ENCODE assay signal across 2 cellular contexts in the genomic region with DNA sequence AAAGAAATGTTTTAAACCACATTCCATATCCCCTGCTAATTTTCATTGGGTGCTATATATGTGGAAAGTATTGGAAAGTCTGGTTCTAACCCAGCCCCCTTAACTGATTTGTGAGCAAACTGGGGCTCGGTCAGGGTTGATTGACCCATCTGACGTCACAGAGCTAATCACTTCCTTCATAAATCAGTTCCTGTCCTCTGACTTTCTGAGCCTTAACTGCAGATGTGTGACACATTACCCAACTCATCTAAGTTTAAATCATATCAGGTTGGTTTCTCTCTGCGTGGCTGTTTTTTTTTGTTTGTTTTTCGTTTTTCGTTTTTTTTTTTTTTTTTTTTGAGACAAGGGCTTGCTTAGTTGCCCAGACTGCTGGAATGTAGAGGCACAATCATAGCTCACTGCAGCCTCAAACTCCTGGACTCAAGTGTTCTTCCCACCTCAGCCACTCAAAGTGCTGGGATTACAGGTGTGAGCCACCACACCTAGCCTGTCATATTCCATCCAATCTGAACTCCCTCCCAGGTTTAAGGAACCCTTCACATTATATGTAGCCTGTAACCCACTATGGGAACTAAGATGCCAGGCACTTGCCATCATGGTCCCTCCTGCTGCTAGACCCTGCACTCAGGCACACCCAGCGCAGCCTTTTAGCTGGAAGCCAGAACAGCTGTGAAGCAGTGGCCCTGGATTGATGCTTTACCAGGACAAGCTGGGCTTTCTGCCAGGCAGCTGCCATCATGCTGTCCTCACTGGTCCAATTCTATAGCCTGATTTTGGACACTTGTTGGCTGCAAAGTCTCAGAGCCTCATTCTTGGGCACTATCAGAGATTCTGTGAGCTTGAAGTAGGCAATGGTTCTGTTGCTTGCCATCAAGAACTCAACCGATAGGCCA.
TF ChIP-seq lines count a peak whose summit lies in the region.

No MANE protein-coding gene starts in this region.

TF ChIP-seq in GM12891, 5 proteins besides CTCF, POLR2A, EP300 and RAD21:
- TF ChIP-seq PAX5 (IDR thresholded peaks at IDR 0.05; ENCODE audit: insufficient read depth, low read length, severe bottlenecking) (peak; percentile 82), SPI1 (IDR thresholded peaks at IDR 0.05; ENCODE audit: low read depth, low read length) (peak; percentile 78), TAF1 (IDR thresholded peaks at IDR 0.05; ENCODE audit: low read depth, low read length) (no peak)

TF ChIP-seq in GM12878, 131 proteins besides CTCF, POLR2A, EP300 and RAD21 (continues in another document):
- TF ChIP-seq MYB (IDR thresholded peaks at IDR 0.05; ENCODE audit: borderline replicate concordance, low read depth, low read length) (no peak; the same call in 1 of the 2 replicates), ZSCAN29 (IDR thresholded peaks at IDR 0.05) (no peak), ZNF384 (IDR thresholded peaks at IDR 0.05; ENCODE audit: borderline replicate concordance, low read depth, low read length) (peak; percentile 93), IKZF1 (conservative IDR thresholded peaks at IDR 0.05) (peak; percentile 34; the same call in 1 of the 2 replicates), CREM (IDR thresholded peaks at IDR 0.05; ENCODE audit: low read depth) (peak; percentile 94), PML (IDR thresholded peaks at IDR 0.05; ENCODE audit: low read length) (no peak), JUNB (IDR thresholded peaks at IDR 0.05) (peak; percentile 42), SPI1 (IDR thresholded peaks at IDR 0.05; ENCODE audit: borderline replicate concordance, insufficient read depth, low read depth, low read length) (peak; percentile 72; the same call in 1 of the 2 replicates), SMARCA5 (IDR thresholded peaks at IDR 0.05) (peak; percentile 51; the same call in 1 of the 2 replicates), SIN3A (IDR thresholded peaks at IDR 0.05; ENCODE audit: low read depth, low read length) (no peak), SP1 (IDR thresholded peaks at IDR 0.05; ENCODE audit: low read depth, low read length) (peak; percentile 20), PAX5 (IDR thresholded peaks at IDR 0.05; ENCODE audit: borderline replicate concordance, low read depth, low read length) (peak; percentile 97), NR2C1 (IDR thresholded peaks at IDR 0.05) (0 out of 2 replicates have a peak, but pooled peaks have one; percentile 25), RELA (IDR thresholded peaks at IDR 0.05; ENCODE audit: borderline replicate concordance, partially characterized antibody) (no peak), FOXM1 (IDR thresholded peaks at IDR 0.05; ENCODE audit: low read depth, low read length) (peak; percentile 44; the same call in 1 of the 2 replicates), STAT1 (conservative IDR thresholded peaks at IDR 0.05) (no peak), IKZF2 (IDR thresholded peaks at IDR 0.05) (peak; percentile 22 to 60; a peak in 2 of 4 replicates), CREB1 (IDR thresholded peaks at IDR 0.05; ENCODE audit: low read depth) (peak; percentile 95), GABPA (IDR thresholded peaks at IDR 0.05; ENCODE audit: low read depth) (peak; percentile 49; the same call in 1 of the 2 replicates), NBN (IDR thresholded peaks at IDR 0.05) (peak; percentile 83), ATF7 (IDR thresholded peaks at IDR 0.05; ENCODE audit: low read depth) (peak; percentile 95), BCL11A (IDR thresholded peaks at IDR 0.05; ENCODE audit: low read depth, low read length) (peak; percentile 64), DPF2 (IDR thresholded peaks at IDR 0.05) (peak; percentile 57; the same call in 1 of the 2 replicates), MEF2B (IDR thresholded peaks at IDR 0.05; ENCODE audit: partially characterized antibody, poor library complexity, severe bottlenecking) (no peak), NR2F1 (conservative IDR thresholded peaks at IDR 0.05) (peak; percentile 35), CHD2 (IDR thresholded peaks at IDR 0.05; ENCODE audit: borderline replicate concordance, low read depth, low read length) (peak; percentile 42; the same call in 1 of the 2 replicates)
- TF ChIP-seq, protein P1, sequence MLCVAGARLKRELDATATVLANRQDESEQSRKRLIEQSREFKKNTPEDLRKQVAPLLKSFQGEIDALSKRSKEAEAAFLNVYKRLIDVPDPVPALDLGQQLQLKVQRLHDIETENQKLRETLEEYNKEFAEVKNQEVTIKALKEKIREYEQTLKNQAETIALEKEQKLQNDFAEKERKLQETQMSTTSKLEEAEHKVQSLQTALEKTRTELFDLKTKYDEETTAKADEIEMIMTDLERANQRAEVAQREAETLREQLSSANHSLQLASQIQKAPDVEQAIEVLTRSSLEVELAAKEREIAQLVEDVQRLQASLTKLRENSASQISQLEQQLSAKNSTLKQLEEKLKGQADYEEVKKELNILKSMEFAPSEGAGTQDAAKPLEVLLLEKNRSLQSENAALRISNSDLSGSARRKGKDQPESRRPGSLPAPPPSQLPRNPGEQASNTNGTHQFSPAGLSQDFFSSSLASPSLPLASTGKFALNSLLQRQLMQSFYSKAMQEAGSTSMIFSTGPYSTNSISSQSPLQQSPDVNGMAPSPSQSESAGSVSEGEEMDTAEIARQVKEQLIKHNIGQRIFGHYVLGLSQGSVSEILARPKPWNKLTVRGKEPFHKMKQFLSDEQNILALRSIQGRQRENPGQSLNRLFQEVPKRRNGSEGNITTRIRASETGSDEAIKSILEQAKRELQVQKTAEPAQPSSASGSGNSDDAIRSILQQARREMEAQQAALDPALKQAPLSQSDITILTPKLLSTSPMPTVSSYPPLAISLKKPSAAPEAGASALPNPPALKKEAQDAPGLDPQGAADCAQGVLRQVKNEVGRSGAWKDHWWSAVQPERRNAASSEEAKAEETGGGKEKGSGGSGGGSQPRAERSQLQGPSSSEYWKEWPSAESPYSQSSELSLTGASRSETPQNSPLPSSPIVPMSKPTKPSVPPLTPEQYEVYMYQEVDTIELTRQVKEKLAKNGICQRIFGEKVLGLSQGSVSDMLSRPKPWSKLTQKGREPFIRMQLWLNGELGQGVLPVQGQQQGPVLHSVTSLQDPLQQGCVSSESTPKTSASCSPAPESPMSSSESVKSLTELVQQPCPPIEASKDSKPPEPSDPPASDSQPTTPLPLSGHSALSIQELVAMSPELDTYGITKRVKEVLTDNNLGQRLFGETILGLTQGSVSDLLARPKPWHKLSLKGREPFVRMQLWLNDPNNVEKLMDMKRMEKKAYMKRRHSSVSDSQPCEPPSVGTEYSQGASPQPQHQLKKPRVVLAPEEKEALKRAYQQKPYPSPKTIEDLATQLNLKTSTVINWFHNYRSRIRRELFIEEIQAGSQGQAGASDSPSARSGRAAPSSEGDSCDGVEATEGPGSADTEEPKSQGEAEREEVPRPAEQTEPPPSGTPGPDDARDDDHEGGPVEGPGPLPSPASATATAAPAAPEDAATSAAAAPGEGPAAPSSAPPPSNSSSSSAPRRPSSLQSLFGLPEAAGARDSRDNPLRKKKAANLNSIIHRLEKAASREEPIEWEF (IDR thresholded peaks at IDR 0.05; ENCODE audit: insufficient replicate concordance, low read depth, low read length): peak; percentile 85
- TF ChIP-seq, protein P2, sequence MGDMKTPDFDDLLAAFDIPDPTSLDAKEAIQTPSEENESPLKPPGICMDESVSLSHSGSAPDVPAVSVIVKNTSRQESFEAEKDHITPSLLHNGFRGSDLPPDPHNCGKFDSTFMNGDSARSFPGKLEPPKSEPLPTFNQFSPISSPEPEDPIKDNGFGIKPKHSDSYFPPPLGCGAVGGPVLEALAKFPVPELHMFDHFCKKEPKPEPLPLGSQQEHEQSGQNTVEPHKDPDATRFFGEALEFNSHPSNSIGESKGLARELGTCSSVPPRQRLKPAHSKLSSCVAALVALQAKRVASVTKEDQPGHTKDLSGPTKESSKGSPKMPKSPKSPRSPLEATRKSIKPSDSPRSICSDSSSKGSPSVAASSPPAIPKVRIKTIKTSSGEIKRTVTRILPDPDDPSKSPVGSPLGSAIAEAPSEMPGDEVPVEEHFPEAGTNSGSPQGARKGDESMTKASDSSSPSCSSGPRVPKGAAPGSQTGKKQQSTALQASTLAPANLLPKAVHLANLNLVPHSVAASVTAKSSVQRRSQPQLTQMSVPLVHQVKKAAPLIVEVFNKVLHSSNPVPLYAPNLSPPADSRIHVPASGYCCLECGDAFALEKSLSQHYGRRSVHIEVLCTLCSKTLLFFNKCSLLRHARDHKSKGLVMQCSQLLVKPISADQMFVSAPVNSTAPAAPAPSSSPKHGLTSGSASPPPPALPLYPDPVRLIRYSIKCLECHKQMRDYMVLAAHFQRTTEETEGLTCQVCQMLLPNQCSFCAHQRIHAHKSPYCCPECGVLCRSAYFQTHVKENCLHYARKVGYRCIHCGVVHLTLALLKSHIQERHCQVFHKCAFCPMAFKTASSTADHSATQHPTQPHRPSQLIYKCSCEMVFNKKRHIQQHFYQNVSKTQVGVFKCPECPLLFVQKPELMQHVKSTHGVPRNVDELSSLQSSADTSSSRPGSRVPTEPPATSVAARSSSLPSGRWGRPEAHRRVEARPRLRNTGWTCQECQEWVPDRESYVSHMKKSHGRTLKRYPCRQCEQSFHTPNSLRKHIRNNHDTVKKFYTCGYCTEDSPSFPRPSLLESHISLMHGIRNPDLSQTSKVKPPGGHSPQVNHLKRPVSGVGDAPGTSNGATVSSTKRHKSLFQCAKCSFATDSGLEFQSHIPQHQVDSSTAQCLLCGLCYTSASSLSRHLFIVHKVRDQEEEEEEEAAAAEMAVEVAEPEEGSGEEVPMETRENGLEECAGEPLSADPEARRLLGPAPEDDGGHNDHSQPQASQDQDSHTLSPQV (IDR thresholded peaks at IDR 0.05): no peak
- TF ChIP-seq, protein P3, sequence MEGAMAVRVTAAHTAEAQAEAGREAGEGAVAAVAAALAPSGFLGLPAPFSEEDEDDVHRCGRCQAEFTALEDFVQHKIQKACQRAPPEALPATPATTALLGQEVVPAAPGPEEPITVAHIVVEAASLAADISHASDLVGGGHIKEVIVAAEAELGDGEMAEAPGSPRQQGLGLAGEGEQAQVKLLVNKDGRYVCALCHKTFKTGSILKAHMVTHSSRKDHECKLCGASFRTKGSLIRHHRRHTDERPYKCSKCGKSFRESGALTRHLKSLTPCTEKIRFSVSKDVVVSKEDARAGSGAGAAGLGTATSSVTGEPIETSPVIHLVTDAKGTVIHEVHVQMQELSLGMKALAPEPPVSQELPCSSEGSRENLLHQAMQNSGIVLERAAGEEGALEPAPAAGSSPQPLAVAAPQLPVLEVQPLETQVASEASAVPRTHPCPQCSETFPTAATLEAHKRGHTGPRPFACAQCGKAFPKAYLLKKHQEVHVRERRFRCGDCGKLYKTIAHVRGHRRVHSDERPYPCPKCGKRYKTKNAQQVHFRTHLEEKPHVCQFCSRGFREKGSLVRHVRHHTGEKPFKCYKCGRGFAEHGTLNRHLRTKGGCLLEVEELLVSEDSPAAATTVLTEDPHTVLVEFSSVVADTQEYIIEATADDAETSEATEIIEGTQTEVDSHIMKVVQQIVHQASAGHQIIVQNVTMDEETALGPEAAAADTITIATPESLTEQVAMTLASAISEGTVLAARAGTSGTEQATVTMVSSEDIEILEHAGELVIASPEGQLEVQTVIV (IDR thresholded peaks at IDR 0.05; ENCODE audit: borderline replicate concordance, partially characterized antibody): no peak
- TF ChIP-seq, protein P4, sequence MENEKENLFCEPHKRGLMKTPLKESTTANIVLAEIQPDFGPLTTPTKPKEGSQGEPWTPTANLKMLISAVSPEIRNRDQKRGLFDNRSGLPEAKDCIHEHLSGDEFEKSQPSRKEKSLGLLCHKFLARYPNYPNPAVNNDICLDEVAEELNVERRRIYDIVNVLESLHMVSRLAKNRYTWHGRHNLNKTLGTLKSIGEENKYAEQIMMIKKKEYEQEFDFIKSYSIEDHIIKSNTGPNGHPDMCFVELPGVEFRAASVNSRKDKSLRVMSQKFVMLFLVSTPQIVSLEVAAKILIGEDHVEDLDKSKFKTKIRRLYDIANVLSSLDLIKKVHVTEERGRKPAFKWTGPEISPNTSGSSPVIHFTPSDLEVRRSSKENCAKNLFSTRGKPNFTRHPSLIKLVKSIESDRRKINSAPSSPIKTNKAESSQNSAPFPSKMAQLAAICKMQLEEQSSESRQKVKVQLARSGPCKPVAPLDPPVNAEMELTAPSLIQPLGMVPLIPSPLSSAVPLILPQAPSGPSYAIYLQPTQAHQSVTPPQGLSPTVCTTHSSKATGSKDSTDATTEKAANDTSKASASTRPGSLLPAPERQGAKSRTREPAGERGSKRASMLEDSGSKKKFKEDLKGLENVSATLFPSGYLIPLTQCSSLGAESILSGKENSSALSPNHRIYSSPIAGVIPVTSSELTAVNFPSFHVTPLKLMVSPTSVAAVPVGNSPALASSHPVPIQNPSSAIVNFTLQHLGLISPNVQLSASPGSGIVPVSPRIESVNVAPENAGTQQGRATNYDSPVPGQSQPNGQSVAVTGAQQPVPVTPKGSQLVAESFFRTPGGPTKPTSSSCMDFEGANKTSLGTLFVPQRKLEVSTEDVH (IDR thresholded peaks at IDR 0.05; ENCODE audit: low read depth, partially characterized antibody): peak; percentile 47
- TF ChIP-seq, protein P5, sequence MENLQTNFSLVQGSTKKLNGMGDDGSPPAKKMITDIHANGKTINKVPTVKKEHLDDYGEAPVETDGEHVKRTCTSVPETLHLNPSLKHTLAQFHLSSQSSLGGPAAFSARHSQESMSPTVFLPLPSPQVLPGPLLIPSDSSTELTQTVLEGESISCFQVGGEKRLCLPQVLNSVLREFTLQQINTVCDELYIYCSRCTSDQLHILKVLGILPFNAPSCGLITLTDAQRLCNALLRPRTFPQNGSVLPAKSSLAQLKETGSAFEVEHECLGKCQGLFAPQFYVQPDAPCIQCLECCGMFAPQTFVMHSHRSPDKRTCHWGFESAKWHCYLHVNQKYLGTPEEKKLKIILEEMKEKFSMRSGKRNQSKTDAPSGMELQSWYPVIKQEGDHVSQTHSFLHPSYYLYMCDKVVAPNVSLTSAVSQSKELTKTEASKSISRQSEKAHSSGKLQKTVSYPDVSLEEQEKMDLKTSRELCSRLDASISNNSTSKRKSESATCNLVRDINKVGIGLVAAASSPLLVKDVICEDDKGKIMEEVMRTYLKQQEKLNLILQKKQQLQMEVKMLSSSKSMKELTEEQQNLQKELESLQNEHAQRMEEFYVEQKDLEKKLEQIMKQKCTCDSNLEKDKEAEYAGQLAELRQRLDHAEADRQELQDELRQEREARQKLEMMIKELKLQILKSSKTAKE (IDR thresholded peaks at IDR 0.05; ENCODE audit: low read depth, poor library complexity, severe bottlenecking): no peak
- TF ChIP-seq, protein P6, sequence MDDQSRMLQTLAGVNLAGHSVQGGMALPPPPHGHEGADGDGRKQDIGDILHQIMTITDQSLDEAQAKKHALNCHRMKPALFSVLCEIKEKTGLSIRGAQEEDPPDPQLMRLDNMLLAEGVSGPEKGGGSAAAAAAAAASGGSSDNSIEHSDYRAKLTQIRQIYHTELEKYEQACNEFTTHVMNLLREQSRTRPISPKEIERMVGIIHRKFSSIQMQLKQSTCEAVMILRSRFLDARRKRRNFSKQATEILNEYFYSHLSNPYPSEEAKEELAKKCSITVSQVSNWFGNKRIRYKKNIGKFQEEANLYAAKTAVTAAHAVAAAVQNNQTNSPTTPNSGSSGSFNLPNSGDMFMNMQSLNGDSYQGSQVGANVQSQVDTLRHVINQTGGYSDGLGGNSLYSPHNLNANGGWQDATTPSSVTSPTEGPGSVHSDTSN (IDR thresholded peaks at IDR 0.05; ENCODE audit: insufficient replicate concordance, low read depth, low read length): peak; percentile 51
- TF ChIP-seq, protein P7, sequence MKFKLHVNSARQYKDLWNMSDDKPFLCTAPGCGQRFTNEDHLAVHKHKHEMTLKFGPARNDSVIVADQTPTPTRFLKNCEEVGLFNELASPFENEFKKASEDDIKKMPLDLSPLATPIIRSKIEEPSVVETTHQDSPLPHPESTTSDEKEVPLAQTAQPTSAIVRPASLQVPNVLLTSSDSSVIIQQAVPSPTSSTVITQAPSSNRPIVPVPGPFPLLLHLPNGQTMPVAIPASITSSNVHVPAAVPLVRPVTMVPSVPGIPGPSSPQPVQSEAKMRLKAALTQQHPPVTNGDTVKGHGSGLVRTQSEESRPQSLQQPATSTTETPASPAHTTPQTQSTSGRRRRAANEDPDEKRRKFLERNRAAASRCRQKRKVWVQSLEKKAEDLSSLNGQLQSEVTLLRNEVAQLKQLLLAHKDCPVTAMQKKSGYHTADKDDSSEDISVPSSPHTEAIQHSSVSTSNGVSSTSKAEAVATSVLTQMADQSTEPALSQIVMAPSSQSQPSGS (IDR thresholded peaks at IDR 0.05; ENCODE audit: low read length): peak; percentile 51; the same call in 1 of the 2 replicates
